ENCODE assay signal across 11 cellular contexts in the genomic region with DNA sequence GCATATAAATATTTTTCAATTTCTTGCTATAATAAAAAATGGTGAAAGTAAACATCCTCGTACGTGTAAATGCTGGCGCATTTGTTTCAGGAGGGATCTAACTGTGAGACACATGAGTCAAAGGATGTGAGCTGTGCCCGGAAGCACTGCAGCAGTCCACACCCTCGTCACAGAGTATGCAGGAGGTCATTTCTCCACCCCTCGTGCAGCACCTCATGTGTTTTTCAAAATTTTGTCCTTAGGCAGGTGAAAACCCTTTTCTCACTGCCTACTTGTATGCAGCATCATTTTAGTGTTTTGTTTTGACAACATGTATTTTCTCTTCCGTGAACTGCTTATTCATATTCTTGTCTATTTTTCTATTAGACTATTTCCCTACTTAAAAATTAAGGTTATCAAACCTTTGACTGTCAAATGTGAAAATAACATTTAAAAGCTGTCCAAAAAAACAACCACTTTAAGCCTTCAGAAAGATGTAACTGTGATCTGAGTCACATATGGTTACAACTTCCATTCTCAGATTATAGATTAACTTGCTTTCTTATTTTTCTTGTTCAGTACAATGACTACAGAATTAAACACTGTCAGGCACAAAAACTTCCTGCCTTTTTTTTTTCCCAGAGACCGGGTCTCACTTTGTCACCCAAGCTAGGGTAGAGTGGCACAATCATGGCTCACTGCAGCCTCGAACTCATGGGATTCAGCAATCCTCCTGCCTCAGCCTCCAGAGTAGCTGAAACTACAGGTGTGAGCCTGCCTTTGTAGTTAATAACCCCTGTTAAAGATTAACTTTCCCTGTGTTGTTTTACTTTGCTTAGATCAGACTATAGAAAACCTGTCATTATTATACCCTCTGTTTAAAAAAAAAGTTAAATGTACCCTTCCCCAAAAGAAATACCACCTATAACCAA.
DNase-seq lines count a peak whose midpoint lies in the region; ATAC-seq, FAIRE-seq and TF ChIP-seq lines count a peak whose summit lies in the region.
"Had no signal": no experiment of that assay in that cellular context is flagged by ENCODE, and none has a peak within 500 bp of the region (broad histone marks: within the 10 kb centered on the region; RNA-seq: fewer than 3 reads in every experiment).

No MANE protein-coding gene starts in this region.

- in situ Hi-C loops in HepG2 (cut with HindIII; ENCODE audit: extremely low pct_ligation_motif_present, low pct_unique_long_range_greater_than_20kb) = no loop called here

- POLR2A ChIA-PET in HepG2 (lab: Yijun Ruan, JAX) = interaction anchor here (0.8 kb wide), 1 partner anchor 10 kb away, joined by 3 read pairs; no protein-coding TSS in a partner anchor

- no peak overlapping the region for H3K27ac ChIP-seq in HepG2 (ENCODE audit: extremely low read length, insufficient read depth, low read length)
- no peak overlapping the region for H3K27ac ChIP-seq in right lobe of liver
- H3K27ac ChIP-seq: sigmoid colon had no signal

- 81% methylated on average over 9 of the region's 9 CpGs for WGBS in HepG2 (ENCODE audit: low lambda C conversion rate)
- WGBS in right lobe of liver (ENCODE audit: insufficient coverage, low coverage, low lambda C conversion rate, missing lambda C conversion rate) = 68% methylated on average over 9 of the region's 9 CpGs

- DNase-seq in HepG2 (ENCODE audit: low spot score) (no peak), right lobe of liver (no peak), HS-27A (ENCODE audit: low read depth) (peak; percentile 30), dermis microvascular lymphatic vessel endothelial cell (ENCODE audit: low read depth in 2 of 2) (peak; percentile 71 to 80), D341Med (ENCODE audit: low spot score) (no peak), DMS 273 (lab: John Stamatoyannopoulos, UW; ENCODE audit: unreplicated experiment) (no peak), NCI-H82 treated with DMSO at 0.1 percent for 48 hours (lab: John Stamatoyannopoulos, UW; ENCODE audit: unreplicated experiment) (no peak), NAMALWA (ENCODE audit: low spot score) (no peak)
- DNase-seq: activated CD8-positive, alpha-beta T cell treated with anti-CD3 and anti-CD28 coated beads for 36 hours; sigmoid colon; stimulated activated naive CD8-positive, alpha-beta T cell treated with anti-CD3 and anti-CD28 coated beads, Interleukin-15, Interleukin-2, amounts not matched to agents 100 U/mL and 50 U/mL, for 24 hours had no signal

- peaks cover 29% of the 10 kb centered on the region for H3K4me1 ChIP-seq in HepG2 (ENCODE audit: insufficient read depth, low read length)
- H3K4me1 ChIP-seq in right lobe of liver = no peaks in the 10 kb centered on the region
- H3K4me1 ChIP-seq: sigmoid colon had no signal

- no peaks in the 10 kb centered on the region for H3K36me3 ChIP-seq in HepG2 (replicated peaks in 1 of 2; ENCODE audit: control insufficient read depth in 1 of 2, insufficient read depth in 2 of 2, low read length in 2 of 2)
- no peaks in the 10 kb centered on the region for H3K36me3 ChIP-seq in right lobe of liver
- H3K36me3 ChIP-seq: sigmoid colon had no signal

- H3K9me3 ChIP-seq in HepG2 (ENCODE audit: low read length) (no peaks in the 10 kb centered on the region), right lobe of liver (no peaks in the 10 kb centered on the region)
- H3K9me3 ChIP-seq: sigmoid colon had no signal

- no peaks in the 10 kb centered on the region for H3K27me3 ChIP-seq in HepG2 (ENCODE audit: control insufficient read depth in 1 of 2, insufficient read depth in 2 of 2, low read length in 2 of 2)
- no peaks in the 10 kb centered on the region for H3K27me3 ChIP-seq in right lobe of liver
- H3K27me3 ChIP-seq: sigmoid colon had no signal

- no peak for TF ChIP-seq CTCF in HepG2 (CRISPR knock-in tag; IDR thresholded peaks at IDR 0.05)
- no peak for TF ChIP-seq CTCF in right lobe of liver (IDR thresholded peaks at IDR 0.05)

- H2AFZ ChIP-seq in HepG2 (ENCODE audit: low read length) = no peak overlapping the region

- no peaks in the 10 kb centered on the region for H4K20me1 ChIP-seq in HepG2 (ENCODE audit: insufficient read depth, low read length)

- ATAC-seq in HepG2 = peak; percentile 51; the same call in 1 of the 3 replicates
- no peak for ATAC-seq in right lobe of liver
- ATAC-seq: activated CD8-positive, alpha-beta T cell treated with anti-CD3 and anti-CD28 coated beads for 36 hours; stimulated activated naive CD8-positive, alpha-beta T cell treated with anti-CD3 and anti-CD28 coated beads, Interleukin-15, Interleukin-2, amounts not matched to agents 100 U/mL and 50 U/mL, for 24 hours had no signal

- BruUV-seq in HepG2 (replicated peaks; lab: Mats Ljungman, UMichigan) = no TSS peak

- no peak for TF ChIP-seq POLR2A in HepG2 (IDR thresholded peaks at IDR 0.05; ENCODE audit: insufficient read depth in 1 of 2, low read depth in 2 of 2, low read length in 2 of 2)
- TF ChIP-seq POLR2A in right lobe of liver (IDR thresholded peaks at IDR 0.05) = no peak

- TF ChIP-seq RAD21 in HepG2 (CRISPR knock-in tag; IDR thresholded peaks at IDR 0.05) = no peak

- H3K4me3 ChIP-seq in HepG2 (replicated peaks in 1 of 3; ENCODE audit: insufficient read depth in 1 of 3, low read depth in 2 of 3, low read length in 3 of 3) = no peak overlapping the region
- no peak overlapping the region for H3K4me3 ChIP-seq in right lobe of liver
- H3K4me3 ChIP-seq: sigmoid colon had no signal

- H3K4me2 ChIP-seq in HepG2 (ENCODE audit: low read depth, low read length) = no peak overlapping the region

- FAIRE-seq in HepG2 (lab: Jason Lieb, UNC) = no peak

- TF ChIP-seq EP300 in HepG2 (IDR thresholded peaks at IDR 0.05; ENCODE audit: low read depth in 2 of 2, low read length in 2 of 2) (no peak), HepG2 (CRISPR knock-in tag; IDR thresholded peaks at IDR 0.05; ENCODE audit: borderline replicate concordance) (no peak)

- intact Hi-C loops in HepG2 (cut with micrococcal nuclease; ENCODE audit: unreplicated experiment) (no loop called here), right lobe of liver (cut with DNase I) (no loop called here)

- no peaks in the 10 kb centered on the region for H3K79me2 ChIP-seq in HepG2 (ENCODE audit: insufficient read depth, low read length)

- no peak overlapping the region for H3K9ac ChIP-seq in HepG2 (ENCODE audit: insufficient read depth, low read depth, low read length)

- CTCF ChIA-PET in HepG2 (lab: Yijun Ruan, JAX; ENCODE audit: low intra/inter-chr PET ratio, low total read pairs) = no interaction called here

TF ChIP-seq in HepG2, 621 proteins besides CTCF, POLR2A, EP300 and RAD21 (continues in another document):
- 0 out of 2 replicates have a peak, but pooled peaks have one; percentile 45 for TF ChIP-seq KDM1A (CRISPR knock-in tag; IDR thresholded peaks at IDR 0.05)
- no peak for TF ChIP-seq AKAP8 (CRISPR knock-in tag; IDR thresholded peaks at IDR 0.05)
- TF ChIP-seq RARA (CRISPR knock-in tag; IDR thresholded peaks at IDR 0.05) = no peak
- 0 out of 2 replicates have a peak, but pooled peaks have one; percentile 36 for TF ChIP-seq RCOR2 (CRISPR knock-in tag; IDR thresholded peaks at IDR 0.05)
- TF ChIP-seq, protein P1, sequence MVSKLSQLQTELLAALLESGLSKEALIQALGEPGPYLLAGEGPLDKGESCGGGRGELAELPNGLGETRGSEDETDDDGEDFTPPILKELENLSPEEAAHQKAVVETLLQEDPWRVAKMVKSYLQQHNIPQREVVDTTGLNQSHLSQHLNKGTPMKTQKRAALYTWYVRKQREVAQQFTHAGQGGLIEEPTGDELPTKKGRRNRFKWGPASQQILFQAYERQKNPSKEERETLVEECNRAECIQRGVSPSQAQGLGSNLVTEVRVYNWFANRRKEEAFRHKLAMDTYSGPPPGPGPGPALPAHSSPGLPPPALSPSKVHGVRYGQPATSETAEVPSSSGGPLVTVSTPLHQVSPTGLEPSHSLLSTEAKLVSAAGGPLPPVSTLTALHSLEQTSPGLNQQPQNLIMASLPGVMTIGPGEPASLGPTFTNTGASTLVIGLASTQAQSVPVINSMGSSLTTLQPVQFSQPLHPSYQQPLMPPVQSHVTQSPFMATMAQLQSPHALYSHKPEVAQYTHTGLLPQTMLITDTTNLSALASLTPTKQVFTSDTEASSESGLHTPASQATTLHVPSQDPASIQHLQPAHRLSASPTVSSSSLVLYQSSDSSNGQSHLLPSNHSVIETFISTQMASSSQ (IDR thresholded peaks at IDR 0.05; ENCODE audit: low read depth) = peak; percentile 76
- TF ChIP-seq, protein P1 (CRISPR knock-in tag; IDR thresholded peaks at IDR 0.05; ENCODE audit: borderline replicate concordance) = peak; percentile 38; the same call in 1 of the 2 replicates
- peak; percentile 60; the same call in 1 of the 2 replicates for TF ChIP-seq ZMYM2 (CRISPR knock-in tag; IDR thresholded peaks at IDR 0.05)
- no peak for TF ChIP-seq ZFP1 (CRISPR knock-in tag; IDR thresholded peaks at IDR 0.05)
- no peak for TF ChIP-seq JDP2 (CRISPR knock-in tag; IDR thresholded peaks at IDR 0.05; ENCODE audit: borderline replicate concordance)

Comparison
In these comparisons a context has a peak if more than half of its experiments do, and no peak if none do; other contexts are left out.
1. DNase-seq: peak in HS-27A (single experiment) and dermis microvascular lymphatic vessel endothelial cell (2 of 2); none in HepG2 (single experiment), right lobe of liver (0 of 3), D341Med (single experiment), DMS 273 (single experiment), NCI-H82 treated with DMSO at 0.1 percent for 48 hours (single experiment) and NAMALWA (single experiment).